ENCODE assay signal across 23 cellular contexts in the genomic region with DNA sequence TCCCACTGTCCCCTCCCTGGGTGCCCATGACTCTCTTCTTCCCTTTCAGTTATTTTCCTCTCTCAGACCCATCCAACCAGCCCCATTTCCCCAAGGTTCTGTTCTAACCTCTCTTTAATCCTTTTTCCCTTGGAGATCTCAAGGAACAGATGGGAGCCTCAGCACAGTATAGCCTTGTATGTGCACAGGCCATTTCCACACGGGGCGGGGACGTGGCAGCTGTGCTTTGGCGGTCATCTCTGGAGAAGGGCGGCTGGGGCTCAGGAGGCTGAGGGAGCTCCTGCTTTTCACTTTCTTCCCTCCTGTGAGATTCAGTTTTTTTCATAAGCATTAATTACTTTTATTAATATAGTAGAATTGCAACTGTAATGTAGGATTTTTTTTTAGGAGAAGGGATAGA.
DNase-seq lines count a peak whose midpoint lies in the region; ATAC-seq and TF ChIP-seq lines count a peak whose summit lies in the region.
"Had no signal": no experiment of that assay in that cellular context is flagged by ENCODE, and none has a peak within 500 bp of the region (broad histone marks: within the 10 kb centered on the region; RNA-seq: fewer than 3 reads in every experiment).

No MANE protein-coding gene starts in this region.

- ATAC-seq in HCT116 (no peak), mucosa of descending colon (peak; percentile 31), omental fat pad (ENCODE audit: low FRiP score) (no peak)
- ATAC-seq: left lung; stimulated activated naive CD8-positive, alpha-beta T cell treated with anti-CD3 and anti-CD28 coated beads, Interleukin-15, amount 100 ng/mL, for 72 hours had no signal

- POLR2A ChIA-PET in HCT116 (lab: Charles Lee): no interaction called here

- H3K36me3 ChIP-seq in HCT116 (ENCODE audit: control insufficient read depth in 1 of 2, insufficient read depth in 2 of 2, low read length in 2 of 2): no peaks in the 10 kb centered on the region
- no peaks in the 10 kb centered on the region for H3K36me3 ChIP-seq in SJCRH30
- H3K36me3 ChIP-seq in mucosa of descending colon (ENCODE audit: low read depth): no peaks in the 10 kb centered on the region
- H3K36me3 ChIP-seq in skeletal muscle satellite cell (ENCODE audit: insufficient read depth, low read length): no peaks in the 10 kb centered on the region
- H3K36me3 ChIP-seq: heart left ventricle, left lung, Peyer's patch, transverse colon had no signal

- H3K4me3 ChIP-seq in HCT116 (replicated peaks in 1 of 2; ENCODE audit: low read depth in 1 of 2, low read length in 2 of 2) (no peak overlapping the region), SJCRH30 (no peak overlapping the region), mucosa of descending colon (no peak overlapping the region), skeletal muscle satellite cell (ENCODE audit: low read length) (no peak overlapping the region)
- H3K4me3 ChIP-seq: body of pancreas, heart left ventricle, left lung, Peyer's patch, SK-N-MC, transverse colon had no signal

- no peak overlapping the region for H3K4me2 ChIP-seq in HCT116 (ENCODE audit: low read length)
- no peak overlapping the region for H3K4me2 ChIP-seq in skeletal muscle satellite cell (ENCODE audit: low read length)

- CTCF ChIA-PET in HCT116 (lab: Charles Lee): no interaction called here

- no peak for TF ChIP-seq CTCF in HCT116 (IDR thresholded peaks at IDR 0.05 in 2 of 3, conservative IDR thresholded peaks at IDR 0.05 in 1 of 3; ENCODE audit: borderline replicate concordance in 1 of 3, insufficient read depth in 1 of 3, low read depth in 2 of 3, low read length in 2 of 3)
- TF ChIP-seq CTCF in mucosa of descending colon (IDR thresholded peaks at IDR 0.05): no peak
- no peak for TF ChIP-seq CTCF in omental fat pad (IDR thresholded peaks at IDR 0.05)

- no peak for TF ChIP-seq POLR2A in HCT116 (IDR thresholded peaks at IDR 0.05; ENCODE audit: borderline replicate concordance, extremely low read depth, insufficient read depth, insufficient read length)

- no TSS peak for BruUV-seq in HCT116 (replicated peaks; lab: Mats Ljungman, UMichigan)

- no peaks in the 10 kb centered on the region for H3K27me3 ChIP-seq in HCT116 (ENCODE audit: insufficient read depth, low read length)
- H3K27me3 ChIP-seq in SJCRH30: no peaks in the 10 kb centered on the region
- H3K27me3 ChIP-seq in skeletal muscle satellite cell (ENCODE audit: control insufficient read depth, insufficient read depth, low read length): no peaks in the 10 kb centered on the region
- H3K27me3 ChIP-seq: body of pancreas, heart left ventricle, left lung, Peyer's patch, transverse colon had no signal

- H3K27ac ChIP-seq in HCT116 (ENCODE audit: low read depth, low read length) (peak overlapping the region; percentile 4; the same call in 1 of the 2 replicates), SJCRH30 (peak overlapping the region; percentile 85)
- H3K27ac ChIP-seq: body of pancreas, heart left ventricle, Peyer's patch, SK-N-MC, transverse colon, VCaP had no signal

- intact Hi-C loops in HCT116 (cut with micrococcal nuclease): no loop called here
- intact Hi-C loops in mucosa of descending colon (cut with DNase I, micrococcal nuclease): no loop called here

- no peaks in the 10 kb centered on the region for H4K20me1 ChIP-seq in HCT116 (ENCODE audit: insufficient read depth)

- DNase-seq in HCT116 (ENCODE audit: low read depth, low spot score): no peak
- peak; percentile 90 to 94 for DNase-seq in SJCRH30
- DNase-seq in mucosa of descending colon: no peak
- no peak for DNase-seq in iPS-NIHi7 (ENCODE audit: extremely low spot score)
- no peak for DNase-seq in NK-92 treated with Interleukin-12 subunit alpha and Interleukin-12 subunit beta, amount 100 ng/mL, for 24 hours (lab: John Stamatoyannopoulos, UW)
- DNase-seq in omental fat pad (ENCODE audit: low spot score): no peak
- no peak for DNase-seq in NCI-H146 treated with DMSO at 0.1 percent for 48 hours (lab: John Stamatoyannopoulos, UW; ENCODE audit: unreplicated experiment)
- DNase-seq: activated CD4-positive, alpha-beta T cell treated with anti-CD3 and anti-CD28 coated beads, Interleukin-2, amount 50 U/mL, for 4 hours; activated effector memory CD4-positive, alpha-beta T cell treated with Interleukin-2 at 50 U/mL for 16 hours; heart left ventricle; Kasumi-1; NCI-H1092; NCI-H2029; Peyer's patch; stimulated activated CD4-positive, alpha-beta T cell treated with anti-CD3 and anti-CD28 coated beads, Interleukin-12 subunit alpha, Interleukin-12 subunit beta, amount 100 ng/mL, for 4 hours; stimulated activated CD4-positive, alpha-beta T cell treated with anti-CD3 and anti-CD28 coated beads, Interleukin-4, amount 100 ng/mL, for 4 hours; stimulated activated naive CD8-positive, alpha-beta T cell treated with anti-CD3 and anti-CD28 coated beads, Interleukin-15, amount 100 ng/mL, for 72 hours; transverse colon had no signal

- peaks cover 75% of the 10 kb centered on the region in 2 experiments for H3K4me1 ChIP-seq in HCT116 (ENCODE audit: control insufficient read depth in 1 of 2, insufficient read depth in 2 of 2, low read length in 2 of 2)
- peaks cover 52% of the 10 kb centered on the region for H3K4me1 ChIP-seq in SJCRH30
- H3K4me1 ChIP-seq in mucosa of descending colon (ENCODE audit: low read depth): no peaks in the 10 kb centered on the region
- H3K4me1 ChIP-seq in skeletal muscle satellite cell (ENCODE audit: control insufficient read depth, insufficient read depth, low read length): peaks cover 52% of the 10 kb centered on the region
- H3K4me1 ChIP-seq: Peyer's patch had no signal

- no peaks in the 10 kb centered on the region for H3K9me2 ChIP-seq in HCT116 (ENCODE audit: insufficient read depth)

- no peak for TF ChIP-seq RAD21 in HCT116 (IDR thresholded peaks at IDR 0.05; ENCODE audit: low read depth)

- no peak overlapping the region for H2AFZ ChIP-seq in HCT116 (ENCODE audit: low read depth, low read length, poor library complexity, severe bottlenecking)

- RAD21 ChIA-PET in HCT116 (lab: Charles Lee; ENCODE audit: low non-redundant PET in 1 of 2, low total read pairs in 2 of 2, uncharacterized antibody in 2 of 2, unreplicated experiment in 2 of 2): no interaction called here

- no peaks in the 10 kb centered on the region for H3K79me2 ChIP-seq in HCT116 (ENCODE audit: insufficient read depth, low read length)

- peak overlapping the region; percentile 24; the same call in 1 of the 2 replicates for H3K9ac ChIP-seq in HCT116 (ENCODE audit: low read length)
- peak overlapping the region; percentile 61 for H3K9ac ChIP-seq in skeletal muscle satellite cell (ENCODE audit: low read depth, low read length)

- H3K9me3 ChIP-seq in HCT116 (ENCODE audit: control insufficient read depth in 1 of 2, insufficient read depth in 1 of 2, low read depth in 1 of 2, low read length in 2 of 2) (no peaks in the 10 kb centered on the region), SJCRH30 (replicated peaks) (0 out of 2 replicates have a peak, but pooled peaks cover 8% of the 10 kb centered on the region), mucosa of descending colon (no peaks in the 10 kb centered on the region), skeletal muscle satellite cell (replicated peaks; ENCODE audit: low read length) (no peaks in the 10 kb centered on the region)
- H3K9me3 ChIP-seq: body of pancreas, left lung, Peyer's patch, transverse colon had no signal

TF ChIP-seq in HCT116, 20 proteins besides CTCF, POLR2A, EP300 and RAD21:
- TF ChIP-seq CEBPB (IDR thresholded peaks at IDR 0.05; ENCODE audit: low read depth) (no peak), REST (IDR thresholded peaks at IDR 0.05; ENCODE audit: low read depth) (no peak)
TF ChIP-seq in HCT116: peak in this region for 0.

Comparison
In these comparisons a context has a peak if more than half of its experiments do, and no peak if none do; other contexts are left out.
1. DNase-seq: peak in SJCRH30 (2 of 2); none in HCT116 (single experiment), mucosa of descending colon (0 of 3), iPS-NIHi7 (single experiment), NK-92 treated with Interleukin-12 subunit alpha and Interleukin-12 subunit beta, amount 100 ng/mL, for 24 hours (single experiment), omental fat pad (single experiment) and NCI-H146 treated with DMSO at 0.1 percent for 48 hours (single experiment).